In the genomic region with DNA sequence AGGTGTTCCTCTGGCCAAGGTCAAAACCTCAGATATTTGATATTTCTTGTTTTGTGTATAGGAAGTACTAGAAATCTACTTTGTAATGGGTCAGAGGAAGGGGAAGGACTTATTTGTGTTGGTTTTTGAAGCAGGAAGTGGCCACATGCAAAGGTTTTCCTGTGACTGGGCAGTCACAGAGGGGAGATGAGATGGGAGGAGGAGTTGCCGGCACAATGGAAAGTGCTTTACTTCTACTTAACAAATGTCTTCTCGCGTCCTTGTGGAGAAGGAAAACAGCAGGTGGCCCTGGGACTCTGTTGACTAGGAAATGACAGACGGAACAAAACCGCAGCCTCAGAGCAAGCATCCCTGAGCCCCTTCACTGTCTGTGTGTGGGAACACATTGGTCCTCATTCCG, we compare ENCODE assay signal across 1 cellular context.
TF ChIP-seq lines count a peak whose summit lies in the region.

No MANE protein-coding gene starts in this region.

TF ChIP-seq in GM23338, 12 proteins besides CTCF, POLR2A, EP300 and RAD21 (continued from another document):
- TF ChIP-seq, protein P1, sequence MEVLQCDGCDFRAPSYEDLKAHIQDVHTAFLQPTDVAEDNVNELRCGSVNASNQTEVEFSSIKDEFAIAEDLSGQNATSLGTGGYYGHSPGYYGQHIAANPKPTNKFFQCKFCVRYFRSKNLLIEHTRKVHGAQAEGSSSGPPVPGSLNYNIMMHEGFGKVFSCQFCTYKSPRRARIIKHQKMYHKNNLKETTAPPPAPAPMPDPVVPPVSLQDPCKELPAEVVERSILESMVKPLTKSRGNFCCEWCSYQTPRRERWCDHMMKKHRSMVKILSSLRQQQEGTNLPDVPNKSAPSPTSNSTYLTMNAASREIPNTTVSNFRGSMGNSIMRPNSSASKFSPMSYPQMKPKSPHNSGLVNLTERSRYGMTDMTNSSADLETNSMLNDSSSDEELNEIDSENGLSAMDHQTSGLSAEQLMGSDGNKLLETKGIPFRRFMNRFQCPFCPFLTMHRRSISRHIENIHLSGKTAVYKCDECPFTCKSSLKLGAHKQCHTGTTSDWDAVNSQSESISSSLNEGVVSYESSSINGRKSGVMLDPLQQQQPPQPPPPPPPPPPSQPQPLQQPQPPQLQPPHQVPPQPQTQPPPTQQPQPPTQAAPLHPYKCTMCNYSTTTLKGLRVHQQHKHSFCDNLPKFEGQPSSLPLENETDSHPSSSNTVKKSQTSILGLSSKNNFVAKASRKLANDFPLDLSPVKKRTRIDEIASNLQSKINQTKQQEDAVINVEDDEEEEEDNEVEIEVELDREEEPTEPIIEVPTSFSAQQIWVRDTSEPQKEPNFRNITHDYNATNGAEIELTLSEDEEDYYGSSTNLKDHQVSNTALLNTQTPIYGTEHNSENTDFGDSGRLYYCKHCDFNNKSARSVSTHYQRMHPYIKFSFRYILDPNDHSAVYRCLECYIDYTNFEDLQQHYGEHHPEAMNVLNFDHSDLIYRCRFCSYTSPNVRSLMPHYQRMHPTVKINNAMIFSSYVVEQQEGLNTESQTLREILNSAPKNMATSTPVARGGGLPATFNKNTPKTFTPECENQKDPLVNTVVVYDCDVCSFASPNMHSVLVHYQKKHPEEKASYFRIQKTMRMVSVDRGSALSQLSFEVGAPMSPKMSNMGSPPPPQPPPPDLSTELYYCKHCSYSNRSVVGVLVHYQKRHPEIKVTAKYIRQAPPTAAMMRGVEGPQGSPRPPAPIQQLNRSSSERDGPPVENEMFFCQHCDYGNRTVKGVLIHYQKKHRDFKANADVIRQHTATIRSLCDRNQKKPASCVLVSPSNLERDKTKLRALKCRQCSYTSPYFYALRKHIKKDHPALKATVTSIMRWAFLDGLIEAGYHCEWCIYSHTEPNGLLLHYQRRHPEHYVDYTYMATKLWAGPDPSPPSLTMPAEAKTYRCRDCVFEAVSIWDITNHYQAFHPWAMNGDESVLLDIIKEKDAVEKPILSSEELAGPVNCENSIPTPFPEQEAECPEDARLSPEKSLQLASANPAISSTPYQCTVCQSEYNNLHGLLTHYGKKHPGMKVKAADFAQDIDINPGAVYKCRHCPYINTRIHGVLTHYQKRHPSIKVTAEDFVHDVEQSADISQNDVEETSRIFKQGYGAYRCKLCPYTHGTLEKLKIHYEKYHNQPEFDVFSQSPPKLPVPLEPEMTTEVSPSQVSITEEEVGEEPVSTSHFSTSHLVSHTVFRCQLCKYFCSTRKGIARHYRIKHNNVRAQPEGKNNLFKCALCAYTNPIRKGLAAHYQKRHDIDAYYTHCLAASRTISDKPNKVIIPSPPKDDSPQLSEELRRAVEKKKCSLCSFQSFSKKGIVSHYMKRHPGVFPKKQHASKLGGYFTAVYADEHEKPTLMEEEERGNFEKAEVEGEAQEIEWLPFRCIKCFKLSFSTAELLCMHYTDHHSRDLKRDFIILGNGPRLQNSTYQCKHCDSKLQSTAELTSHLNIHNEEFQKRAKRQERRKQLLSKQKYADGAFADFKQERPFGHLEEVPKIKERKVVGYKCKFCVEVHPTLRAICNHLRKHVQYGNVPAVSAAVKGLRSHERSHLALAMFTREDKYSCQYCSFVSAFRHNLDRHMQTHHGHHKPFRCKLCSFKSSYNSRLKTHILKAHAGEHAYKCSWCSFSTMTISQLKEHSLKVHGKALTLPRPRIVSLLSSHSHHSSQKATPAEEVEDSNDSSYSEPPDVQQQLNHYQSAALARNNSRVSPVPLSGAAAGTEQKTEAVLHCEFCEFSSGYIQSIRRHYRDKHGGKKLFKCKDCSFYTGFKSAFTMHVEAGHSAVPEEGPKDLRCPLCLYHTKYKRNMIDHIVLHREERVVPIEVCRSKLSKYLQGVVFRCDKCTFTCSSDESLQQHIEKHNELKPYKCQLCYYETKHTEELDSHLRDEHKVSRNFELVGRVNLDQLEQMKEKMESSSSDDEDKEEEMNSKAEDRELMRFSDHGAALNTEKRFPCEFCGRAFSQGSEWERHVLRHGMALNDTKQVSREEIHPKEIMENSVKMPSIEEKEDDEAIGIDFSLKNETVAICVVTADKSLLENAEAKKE (CRISPR knock-in tag; IDR thresholded peaks at IDR 0.05), result no peak
- TF ChIP-seq ZNF331 (CRISPR knock-in tag; IDR thresholded peaks at IDR 0.05; ENCODE audit: low read depth) (no peak), STAT1 (IDR thresholded peaks at IDR 0.05; ENCODE audit: unreplicated experiment) (no peak)
TF ChIP-seq in GM23338: peak in this region for 0.
